In genomic region chr11:124800226-124800929, GRCh38 we compare ENCODE assay signal across 8 cellular contexts. TPM values are rescaled to one million over a fixed set of nuclear protein-coding genes. Genes with fewer than 3 reads are reported as not detected.
DNase-seq lines count a peak whose midpoint lies in the region; ATAC-seq, FAIRE-seq and TF ChIP-seq lines count a peak whose summit lies in the region.

Gene MSANTD2, minus strand, starts transcription at chr11:124800406. Its CDS starts 26 bp downstream, at chr11:124800380.

- H3K9me1 ChIP-seq in keratinocyte (ENCODE audit: control insufficient read depth, extremely low read depth, insufficient read depth, low read length): no peaks in the 10 kb centered on the region

- POLR2A ChIA-PET in A549 (lab: Yijun Ruan, JAX): interaction anchor here (0.7 to 2.1 kb wide), 8 partner anchors 13 to 178 kb away, joined by 3 to 14 read pairs (median 4); partner anchors contain the start of gene TBRG1

- H2AFZ ChIP-seq in keratinocyte (ENCODE audit: control insufficient read depth, low read length): peak within 1 kb of the TSS; percentile 88

- peak within 1 kb of the TSS; percentile 99 to 100 for H3K27ac ChIP-seq in A549
- peak within 1 kb of the TSS; percentile 53 for H3K27ac ChIP-seq in keratinocyte (ENCODE audit: control insufficient read depth, insufficient read depth, low read length)

- H3K4me2 ChIP-seq in A549: peak within 1 kb of the TSS; percentile 99
- peak within 1 kb of the TSS; percentile 99 for H3K4me2 ChIP-seq in keratinocyte (ENCODE audit: control insufficient read depth, extremely low read depth, insufficient read depth, low read depth, low read length)

- H3K4me1 Mint-ChIP-seq in central memory CD8-positive, alpha-beta T cell: peaks cover 16% of the 10 kb centered on the region

- peak; percentile 78 for TF ChIP-seq POLR2A in A549 (IDR thresholded peaks at IDR 0.05; ENCODE audit: low read length)

- H3K79me2 ChIP-seq in keratinocyte (ENCODE audit: control insufficient read depth, insufficient read depth, low read length): peaks cover 39% of the 10 kb centered on the region

- no peaks in the 10 kb centered on the region for H3K27me3 ChIP-seq in keratinocyte (ENCODE audit: control insufficient read depth, extremely low read depth, insufficient read depth, low read length)

- H3K27me3 Mint-ChIP-seq in central memory CD8-positive, alpha-beta T cell: no peaks in the 10 kb centered on the region

- peaks cover 2% of the 10 kb centered on the region for H4K20me1 ChIP-seq in keratinocyte (ENCODE audit: control insufficient read depth, extremely low read depth, insufficient read depth, low read length)

- no peak for TF ChIP-seq RAD21 in A549 (conservative IDR thresholded peaks at IDR 0.05 in 1 of 2, IDR thresholded peaks at IDR 0.05 in 1 of 2)

- H3K4me3 Mint-ChIP-seq in central memory CD8-positive, alpha-beta T cell: peak within 1 kb of the TSS; percentile 91

- H3K4me1 ChIP-seq in A549 (peaks cover 15% of the 10 kb centered on the region; the same call in 2 of the 3 replicates), keratinocyte (ENCODE audit: control insufficient read depth, extremely low read depth, insufficient read depth, low read length) (peaks cover 20% of the 10 kb centered on the region)

- dilution Hi-C loops in keratinocyte (cut with MboI; ENCODE audit: extremely low pct_ligation_motif_present, low sequenced_read_pairs): no loop called here

- no peak for TF ChIP-seq CTCF in A549 (IDR thresholded peaks at IDR 0.05)
- no peak for TF ChIP-seq CTCF in keratinocyte (optimal IDR thresholded peaks at IDR 0.05 in 1 of 3, IDR thresholded peaks at IDR 0.05 in 1 of 3, conservative IDR thresholded peaks at IDR 0.05 in 1 of 3; ENCODE audit: extremely low read depth in 1 of 3, insufficient read depth in 2 of 3, low read length in 3 of 3)

- peaks cover 10% of the 10 kb centered on the region for H3K36me3 Mint-ChIP-seq in central memory CD8-positive, alpha-beta T cell (ENCODE audit: insufficient read depth)

- FAIRE-seq in A549 (lab: Jason Lieb, UNC) (no peak), keratinocyte (lab: Jason Lieb, UNC) (no peak)

- H3K9me3 Mint-ChIP-seq in central memory CD8-positive, alpha-beta T cell: no peaks in the 10 kb centered on the region

- peak within 1 kb of the TSS; percentile 89 for H3K27ac Mint-ChIP-seq in central memory CD8-positive, alpha-beta T cell (ENCODE audit: low read depth)

- CTCF ChIA-PET in A549 (lab: Yijun Ruan, JAX): interaction anchor here (1.4 to 4.1 kb wide), 5 partner anchors 28 to 130 kb away, joined by 3 to 16 read pairs (median 10); partner anchors contain the start of gene ESAM

- TF ChIP-seq EP300 in A549 (IDR thresholded peaks at IDR 0.05): no peak

- WGBS in A549 (ENCODE audit: missing lambda C conversion rate): under 1% methylated on average over 12 of the region's 62 CpGs

- no peaks in the 10 kb centered on the region for H3K36me3 ChIP-seq in keratinocyte (ENCODE audit: control insufficient read depth in 2 of 2, extremely low read depth in 1 of 2, insufficient read depth in 2 of 2, low read length in 2 of 2)

- ATAC-seq in A549: peak; percentile 96 to 97
- peak; percentile 71 for ATAC-seq in GM18519 (IDR thresholded peaks at IDR 0.05; ENCODE audit: low FRiP score, unreplicated experiment)
- ATAC-seq in HG03039 (IDR thresholded peaks at IDR 0.05; ENCODE audit: unreplicated experiment): peak; percentile 91
- ATAC-seq in central memory CD8-positive, alpha-beta T cell (replicated peaks; ENCODE audit: extremely low read depth, poor library complexity, severe bottlenecking): peak; percentile 89

- H3K9me3 ChIP-seq in A549 (no peaks in the 10 kb centered on the region), keratinocyte (ENCODE audit: control insufficient read depth, low read depth, low read length) (no peaks in the 10 kb centered on the region)

- H3K4me3 ChIP-seq in A549 (peak within 1 kb of the TSS; percentile 100), keratinocyte (ENCODE audit: control insufficient read depth in 2 of 3, extremely low read depth in 1 of 3, insufficient read depth in 2 of 3, low read depth in 1 of 3, low read length in 3 of 3) (peak within 1 kb of the TSS; percentile 83 to 85 (median 84))

- peak within 1 kb of the TSS; percentile 76 for H3K9ac ChIP-seq in keratinocyte (ENCODE audit: control insufficient read depth, extremely low read depth, insufficient read depth, low read length)

- peak; percentile 68 for DNase-seq in A549 (ENCODE audit: low read depth in 1 of 2, low spot score in 1 of 2)
- peak; percentile 46 for DNase-seq in NCI-H2196 treated with DMSO at 0.1 percent for 48 hours (lab: John Stamatoyannopoulos, UW; ENCODE audit: unreplicated experiment)
- DNase-seq in activated CD4-positive, CD25-positive, alpha-beta regulatory T cell treated with anti-CD3 and anti-CD28 coated beads, Interleukin-2, amount 50 U/mL, for 16 hours (ENCODE audit: low read depth, low spot score): peak; percentile 55
- peak; percentile 58 to 68 for DNase-seq in central memory CD8-positive, alpha-beta T cell (ENCODE audit: low spot score in 2 of 2)
- DNase-seq in keratinocyte (ENCODE audit: low read depth, low spot score): no peak
- peak; percentile 57 to 73 for DNase-seq in stimulated activated CD4-positive, alpha-beta T cell treated with anti-CD3 and anti-CD28 coated beads, Interleukin-15, amount 100 ng/mL, for 1 hour (ENCODE audit: low read depth in 1 of 2, low spot score in 1 of 2)

TF ChIP-seq in A549, 52 proteins besides CTCF, POLR2A, EP300 and RAD21:
- TF ChIP-seq HOXB5 (CRISPR knock-in tag; IDR thresholded peaks at IDR 0.05): 0 out of 2 replicates have a peak, but pooled peaks have one; percentile 16
- TF ChIP-seq FOSB (CRISPR knock-in tag; IDR thresholded peaks at IDR 0.05): no peak
- peak; percentile 63; the same call in 1 of the 2 replicates for TF ChIP-seq CBX8 (IDR thresholded peaks at IDR 0.05)
- no peak for TF ChIP-seq ATOH8 (CRISPR knock-in tag; IDR thresholded peaks at IDR 0.05; ENCODE audit: low read depth)
- TF ChIP-seq HOXB13 (CRISPR knock-in tag; IDR thresholded peaks at IDR 0.05; ENCODE audit: low read depth): no peak
- TF ChIP-seq MAX (IDR thresholded peaks at IDR 0.05): peak; percentile 47; the same call in 1 of the 2 replicates
- peak; percentile 78; the same call in 1 of the 3 replicates for TF ChIP-seq BCL3 (IDR thresholded peaks at IDR 0.05)
- no peak for TF ChIP-seq POLR2AphosphoS2 (conservative IDR thresholded peaks at IDR 0.05; ENCODE audit: low read length)
- TF ChIP-seq KDM5A (IDR thresholded peaks at IDR 0.05): peak; percentile 67
- TF ChIP-seq ZC3H11A (IDR thresholded peaks at IDR 0.05): no peak
- TF ChIP-seq ZFP36 (IDR thresholded peaks at IDR 0.05; ENCODE audit: borderline replicate concordance, partially characterized antibody): no peak
- peak; percentile 99 for TF ChIP-seq PHF8 (IDR thresholded peaks at IDR 0.05; ENCODE audit: borderline replicate concordance, low read depth)
- peak; percentile 26 to 89; a peak in 4 of 5 replicates for TF ChIP-seq JUN (IDR thresholded peaks at IDR 0.05)
TF ChIP-seq in A549: peak in this region for 7.

RNA-seq across cellular contexts. Expression of gene MSANTD2, which starts in this region (rescaled TPM):
- polyA plus RNA-seq in A549 (2011; rRNA removed): 6.4 TPM in 2 replicates
- polyA plus RNA-seq in A549 (2012; cell fraction: cytosol; rRNA removed): 2.4 TPM in 2 replicates
- polyA plus RNA-seq in A549 (2012; cell fraction: nucleus; rRNA removed): 5.3 and 8.0 TPM in 2 replicates
- polyA plus RNA-seq in A549 (2017; fragmentation: RNase III; extraction: RNeasy Plus Mini Kit Qiagen cat#74134 plus additional on column Dnase treatment): 5.4 to 5.8 TPM (median 5.6 TPM) in 3 replicates
- 1.6 and 3.0 TPM in 2 replicates for polyA minus RNA-seq in A549 (2011; rRNA and poly(A)+ RNA removed)
- 2.9 to 6.6 TPM (median 3.6 TPM) in 3 replicates for polyA plus RNA-seq in keratinocyte
- polyA plus RNA-seq in keratinocyte (2011; ENCODE audit: low read depth): 6.0 TPM
- polyA plus RNA-seq in keratinocyte (2011; cell fraction: cytosol; rRNA removed): 1.2 and 2.4 TPM in 2 replicates
- polyA plus RNA-seq in keratinocyte (2011; cell fraction: nucleus; rRNA removed): 11.9 and 13.1 TPM in 2 replicates
- 2.3 and 4.7 TPM in 2 replicates for polyA plus RNA-seq in keratinocyte (2012; ENCODE audit: low replicate concordance)
- 0.46 to 3.1 TPM (median 0.76 TPM) in 3 replicates for polyA minus RNA-seq in keratinocyte
- polyA minus RNA-seq in keratinocyte (2011; cell fraction: cytosol; rRNA and poly(A)+ RNA removed): not detected
- polyA minus RNA-seq in keratinocyte (2011; cell fraction: nucleus; rRNA and poly(A)+ RNA removed): 1.7 and 6.9 TPM in 2 replicates
